ENCODE assay signal across 2 cellular contexts in the genomic region with DNA sequence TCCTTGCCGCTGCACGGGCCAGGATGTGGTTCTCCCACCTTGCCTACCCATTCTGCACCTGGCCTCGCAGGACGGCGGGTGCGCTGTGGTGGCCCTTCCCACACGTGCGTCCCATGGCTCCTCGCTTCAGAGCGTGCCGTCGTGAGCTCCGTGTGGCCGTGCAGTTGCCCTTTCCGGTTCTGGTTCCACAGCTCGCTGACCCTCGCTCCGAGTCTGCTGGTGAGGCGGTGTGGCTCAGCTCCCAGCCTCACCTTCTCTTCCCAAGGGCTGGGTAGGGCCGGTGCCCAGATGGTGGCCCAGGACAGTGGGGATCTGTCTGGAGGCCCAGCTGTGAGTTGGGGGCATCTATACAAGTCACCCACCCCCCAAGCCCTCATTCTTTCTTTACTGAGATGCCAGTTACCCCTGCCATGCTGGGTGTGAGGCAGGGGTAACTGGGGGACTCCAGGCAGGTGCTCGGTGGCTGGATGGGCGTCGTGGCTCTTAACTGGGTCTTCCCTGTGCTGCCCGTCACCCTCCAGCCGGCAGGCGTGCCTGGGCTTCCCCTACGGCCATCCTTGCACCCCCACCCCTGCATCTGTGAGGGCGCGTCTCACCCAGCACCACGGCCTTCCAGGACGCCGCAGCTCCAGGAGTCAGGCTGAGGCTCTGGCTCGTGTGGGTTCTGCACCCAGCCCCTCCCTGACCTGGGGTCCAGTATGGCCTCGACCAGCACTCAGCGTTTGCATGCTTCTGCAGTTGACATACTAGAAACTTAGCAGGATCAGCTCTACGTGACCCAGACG.
TF ChIP-seq lines count a peak whose summit lies in the region.

No MANE protein-coding gene starts in this region.

TF ChIP-seq in GM23338, 12 proteins besides CTCF, POLR2A, EP300 and RAD21:
- TF ChIP-seq, protein P1, sequence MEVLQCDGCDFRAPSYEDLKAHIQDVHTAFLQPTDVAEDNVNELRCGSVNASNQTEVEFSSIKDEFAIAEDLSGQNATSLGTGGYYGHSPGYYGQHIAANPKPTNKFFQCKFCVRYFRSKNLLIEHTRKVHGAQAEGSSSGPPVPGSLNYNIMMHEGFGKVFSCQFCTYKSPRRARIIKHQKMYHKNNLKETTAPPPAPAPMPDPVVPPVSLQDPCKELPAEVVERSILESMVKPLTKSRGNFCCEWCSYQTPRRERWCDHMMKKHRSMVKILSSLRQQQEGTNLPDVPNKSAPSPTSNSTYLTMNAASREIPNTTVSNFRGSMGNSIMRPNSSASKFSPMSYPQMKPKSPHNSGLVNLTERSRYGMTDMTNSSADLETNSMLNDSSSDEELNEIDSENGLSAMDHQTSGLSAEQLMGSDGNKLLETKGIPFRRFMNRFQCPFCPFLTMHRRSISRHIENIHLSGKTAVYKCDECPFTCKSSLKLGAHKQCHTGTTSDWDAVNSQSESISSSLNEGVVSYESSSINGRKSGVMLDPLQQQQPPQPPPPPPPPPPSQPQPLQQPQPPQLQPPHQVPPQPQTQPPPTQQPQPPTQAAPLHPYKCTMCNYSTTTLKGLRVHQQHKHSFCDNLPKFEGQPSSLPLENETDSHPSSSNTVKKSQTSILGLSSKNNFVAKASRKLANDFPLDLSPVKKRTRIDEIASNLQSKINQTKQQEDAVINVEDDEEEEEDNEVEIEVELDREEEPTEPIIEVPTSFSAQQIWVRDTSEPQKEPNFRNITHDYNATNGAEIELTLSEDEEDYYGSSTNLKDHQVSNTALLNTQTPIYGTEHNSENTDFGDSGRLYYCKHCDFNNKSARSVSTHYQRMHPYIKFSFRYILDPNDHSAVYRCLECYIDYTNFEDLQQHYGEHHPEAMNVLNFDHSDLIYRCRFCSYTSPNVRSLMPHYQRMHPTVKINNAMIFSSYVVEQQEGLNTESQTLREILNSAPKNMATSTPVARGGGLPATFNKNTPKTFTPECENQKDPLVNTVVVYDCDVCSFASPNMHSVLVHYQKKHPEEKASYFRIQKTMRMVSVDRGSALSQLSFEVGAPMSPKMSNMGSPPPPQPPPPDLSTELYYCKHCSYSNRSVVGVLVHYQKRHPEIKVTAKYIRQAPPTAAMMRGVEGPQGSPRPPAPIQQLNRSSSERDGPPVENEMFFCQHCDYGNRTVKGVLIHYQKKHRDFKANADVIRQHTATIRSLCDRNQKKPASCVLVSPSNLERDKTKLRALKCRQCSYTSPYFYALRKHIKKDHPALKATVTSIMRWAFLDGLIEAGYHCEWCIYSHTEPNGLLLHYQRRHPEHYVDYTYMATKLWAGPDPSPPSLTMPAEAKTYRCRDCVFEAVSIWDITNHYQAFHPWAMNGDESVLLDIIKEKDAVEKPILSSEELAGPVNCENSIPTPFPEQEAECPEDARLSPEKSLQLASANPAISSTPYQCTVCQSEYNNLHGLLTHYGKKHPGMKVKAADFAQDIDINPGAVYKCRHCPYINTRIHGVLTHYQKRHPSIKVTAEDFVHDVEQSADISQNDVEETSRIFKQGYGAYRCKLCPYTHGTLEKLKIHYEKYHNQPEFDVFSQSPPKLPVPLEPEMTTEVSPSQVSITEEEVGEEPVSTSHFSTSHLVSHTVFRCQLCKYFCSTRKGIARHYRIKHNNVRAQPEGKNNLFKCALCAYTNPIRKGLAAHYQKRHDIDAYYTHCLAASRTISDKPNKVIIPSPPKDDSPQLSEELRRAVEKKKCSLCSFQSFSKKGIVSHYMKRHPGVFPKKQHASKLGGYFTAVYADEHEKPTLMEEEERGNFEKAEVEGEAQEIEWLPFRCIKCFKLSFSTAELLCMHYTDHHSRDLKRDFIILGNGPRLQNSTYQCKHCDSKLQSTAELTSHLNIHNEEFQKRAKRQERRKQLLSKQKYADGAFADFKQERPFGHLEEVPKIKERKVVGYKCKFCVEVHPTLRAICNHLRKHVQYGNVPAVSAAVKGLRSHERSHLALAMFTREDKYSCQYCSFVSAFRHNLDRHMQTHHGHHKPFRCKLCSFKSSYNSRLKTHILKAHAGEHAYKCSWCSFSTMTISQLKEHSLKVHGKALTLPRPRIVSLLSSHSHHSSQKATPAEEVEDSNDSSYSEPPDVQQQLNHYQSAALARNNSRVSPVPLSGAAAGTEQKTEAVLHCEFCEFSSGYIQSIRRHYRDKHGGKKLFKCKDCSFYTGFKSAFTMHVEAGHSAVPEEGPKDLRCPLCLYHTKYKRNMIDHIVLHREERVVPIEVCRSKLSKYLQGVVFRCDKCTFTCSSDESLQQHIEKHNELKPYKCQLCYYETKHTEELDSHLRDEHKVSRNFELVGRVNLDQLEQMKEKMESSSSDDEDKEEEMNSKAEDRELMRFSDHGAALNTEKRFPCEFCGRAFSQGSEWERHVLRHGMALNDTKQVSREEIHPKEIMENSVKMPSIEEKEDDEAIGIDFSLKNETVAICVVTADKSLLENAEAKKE (CRISPR knock-in tag; IDR thresholded peaks at IDR 0.05): no peak
- TF ChIP-seq, protein P2, sequence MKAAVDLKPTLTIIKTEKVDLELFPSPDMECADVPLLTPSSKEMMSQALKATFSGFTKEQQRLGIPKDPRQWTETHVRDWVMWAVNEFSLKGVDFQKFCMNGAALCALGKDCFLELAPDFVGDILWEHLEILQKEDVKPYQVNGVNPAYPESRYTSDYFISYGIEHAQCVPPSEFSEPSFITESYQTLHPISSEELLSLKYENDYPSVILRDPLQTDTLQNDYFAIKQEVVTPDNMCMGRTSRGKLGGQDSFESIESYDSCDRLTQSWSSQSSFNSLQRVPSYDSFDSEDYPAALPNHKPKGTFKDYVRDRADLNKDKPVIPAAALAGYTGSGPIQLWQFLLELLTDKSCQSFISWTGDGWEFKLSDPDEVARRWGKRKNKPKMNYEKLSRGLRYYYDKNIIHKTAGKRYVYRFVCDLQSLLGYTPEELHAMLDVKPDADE (IDR thresholded peaks at IDR 0.05): no peak
- TF ChIP-seq NANOG (IDR thresholded peaks at IDR 0.05; ENCODE audit: borderline replicate concordance) (no peak), JUNB (IDR thresholded peaks at IDR 0.05; ENCODE audit: unreplicated experiment) (no peak)

TF ChIP-seq in H1, 55 proteins besides CTCF, POLR2A, EP300 and RAD21:
- TF ChIP-seq HDAC6 (IDR thresholded peaks at IDR 0.05; ENCODE audit: low read depth, low read length) (no peak), ZNF274 (IDR thresholded peaks at IDR 0.05; ENCODE audit: borderline replicate concordance, extremely low read depth, low read length) (no peak), SRF (IDR thresholded peaks at IDR 0.05; ENCODE audit: low read depth, low read length) (no peak), PHF8 (conservative IDR thresholded peaks at IDR 0.05; ENCODE audit: low read depth, low read length) (no peak), ASH2L (IDR thresholded peaks at IDR 0.05; ENCODE audit: low read length) (no peak), NANOG (IDR thresholded peaks at IDR 0.05; ENCODE audit: insufficient read depth, low read depth, low read length, poor library complexity, severe bottlenecking) (no peak), TCF12 (IDR thresholded peaks at IDR 0.05; ENCODE audit: low read depth, low read length) (no peak)
- TF ChIP-seq, protein P3, sequence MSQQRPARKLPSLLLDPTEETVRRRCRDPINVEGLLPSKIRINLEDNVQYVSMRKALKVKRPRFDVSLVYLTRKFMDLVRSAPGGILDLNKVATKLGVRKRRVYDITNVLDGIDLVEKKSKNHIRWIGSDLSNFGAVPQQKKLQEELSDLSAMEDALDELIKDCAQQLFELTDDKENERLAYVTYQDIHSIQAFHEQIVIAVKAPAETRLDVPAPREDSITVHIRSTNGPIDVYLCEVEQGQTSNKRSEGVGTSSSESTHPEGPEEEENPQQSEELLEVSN (IDR thresholded peaks at IDR 0.05): no peak
- TF ChIP-seq, protein P4, sequence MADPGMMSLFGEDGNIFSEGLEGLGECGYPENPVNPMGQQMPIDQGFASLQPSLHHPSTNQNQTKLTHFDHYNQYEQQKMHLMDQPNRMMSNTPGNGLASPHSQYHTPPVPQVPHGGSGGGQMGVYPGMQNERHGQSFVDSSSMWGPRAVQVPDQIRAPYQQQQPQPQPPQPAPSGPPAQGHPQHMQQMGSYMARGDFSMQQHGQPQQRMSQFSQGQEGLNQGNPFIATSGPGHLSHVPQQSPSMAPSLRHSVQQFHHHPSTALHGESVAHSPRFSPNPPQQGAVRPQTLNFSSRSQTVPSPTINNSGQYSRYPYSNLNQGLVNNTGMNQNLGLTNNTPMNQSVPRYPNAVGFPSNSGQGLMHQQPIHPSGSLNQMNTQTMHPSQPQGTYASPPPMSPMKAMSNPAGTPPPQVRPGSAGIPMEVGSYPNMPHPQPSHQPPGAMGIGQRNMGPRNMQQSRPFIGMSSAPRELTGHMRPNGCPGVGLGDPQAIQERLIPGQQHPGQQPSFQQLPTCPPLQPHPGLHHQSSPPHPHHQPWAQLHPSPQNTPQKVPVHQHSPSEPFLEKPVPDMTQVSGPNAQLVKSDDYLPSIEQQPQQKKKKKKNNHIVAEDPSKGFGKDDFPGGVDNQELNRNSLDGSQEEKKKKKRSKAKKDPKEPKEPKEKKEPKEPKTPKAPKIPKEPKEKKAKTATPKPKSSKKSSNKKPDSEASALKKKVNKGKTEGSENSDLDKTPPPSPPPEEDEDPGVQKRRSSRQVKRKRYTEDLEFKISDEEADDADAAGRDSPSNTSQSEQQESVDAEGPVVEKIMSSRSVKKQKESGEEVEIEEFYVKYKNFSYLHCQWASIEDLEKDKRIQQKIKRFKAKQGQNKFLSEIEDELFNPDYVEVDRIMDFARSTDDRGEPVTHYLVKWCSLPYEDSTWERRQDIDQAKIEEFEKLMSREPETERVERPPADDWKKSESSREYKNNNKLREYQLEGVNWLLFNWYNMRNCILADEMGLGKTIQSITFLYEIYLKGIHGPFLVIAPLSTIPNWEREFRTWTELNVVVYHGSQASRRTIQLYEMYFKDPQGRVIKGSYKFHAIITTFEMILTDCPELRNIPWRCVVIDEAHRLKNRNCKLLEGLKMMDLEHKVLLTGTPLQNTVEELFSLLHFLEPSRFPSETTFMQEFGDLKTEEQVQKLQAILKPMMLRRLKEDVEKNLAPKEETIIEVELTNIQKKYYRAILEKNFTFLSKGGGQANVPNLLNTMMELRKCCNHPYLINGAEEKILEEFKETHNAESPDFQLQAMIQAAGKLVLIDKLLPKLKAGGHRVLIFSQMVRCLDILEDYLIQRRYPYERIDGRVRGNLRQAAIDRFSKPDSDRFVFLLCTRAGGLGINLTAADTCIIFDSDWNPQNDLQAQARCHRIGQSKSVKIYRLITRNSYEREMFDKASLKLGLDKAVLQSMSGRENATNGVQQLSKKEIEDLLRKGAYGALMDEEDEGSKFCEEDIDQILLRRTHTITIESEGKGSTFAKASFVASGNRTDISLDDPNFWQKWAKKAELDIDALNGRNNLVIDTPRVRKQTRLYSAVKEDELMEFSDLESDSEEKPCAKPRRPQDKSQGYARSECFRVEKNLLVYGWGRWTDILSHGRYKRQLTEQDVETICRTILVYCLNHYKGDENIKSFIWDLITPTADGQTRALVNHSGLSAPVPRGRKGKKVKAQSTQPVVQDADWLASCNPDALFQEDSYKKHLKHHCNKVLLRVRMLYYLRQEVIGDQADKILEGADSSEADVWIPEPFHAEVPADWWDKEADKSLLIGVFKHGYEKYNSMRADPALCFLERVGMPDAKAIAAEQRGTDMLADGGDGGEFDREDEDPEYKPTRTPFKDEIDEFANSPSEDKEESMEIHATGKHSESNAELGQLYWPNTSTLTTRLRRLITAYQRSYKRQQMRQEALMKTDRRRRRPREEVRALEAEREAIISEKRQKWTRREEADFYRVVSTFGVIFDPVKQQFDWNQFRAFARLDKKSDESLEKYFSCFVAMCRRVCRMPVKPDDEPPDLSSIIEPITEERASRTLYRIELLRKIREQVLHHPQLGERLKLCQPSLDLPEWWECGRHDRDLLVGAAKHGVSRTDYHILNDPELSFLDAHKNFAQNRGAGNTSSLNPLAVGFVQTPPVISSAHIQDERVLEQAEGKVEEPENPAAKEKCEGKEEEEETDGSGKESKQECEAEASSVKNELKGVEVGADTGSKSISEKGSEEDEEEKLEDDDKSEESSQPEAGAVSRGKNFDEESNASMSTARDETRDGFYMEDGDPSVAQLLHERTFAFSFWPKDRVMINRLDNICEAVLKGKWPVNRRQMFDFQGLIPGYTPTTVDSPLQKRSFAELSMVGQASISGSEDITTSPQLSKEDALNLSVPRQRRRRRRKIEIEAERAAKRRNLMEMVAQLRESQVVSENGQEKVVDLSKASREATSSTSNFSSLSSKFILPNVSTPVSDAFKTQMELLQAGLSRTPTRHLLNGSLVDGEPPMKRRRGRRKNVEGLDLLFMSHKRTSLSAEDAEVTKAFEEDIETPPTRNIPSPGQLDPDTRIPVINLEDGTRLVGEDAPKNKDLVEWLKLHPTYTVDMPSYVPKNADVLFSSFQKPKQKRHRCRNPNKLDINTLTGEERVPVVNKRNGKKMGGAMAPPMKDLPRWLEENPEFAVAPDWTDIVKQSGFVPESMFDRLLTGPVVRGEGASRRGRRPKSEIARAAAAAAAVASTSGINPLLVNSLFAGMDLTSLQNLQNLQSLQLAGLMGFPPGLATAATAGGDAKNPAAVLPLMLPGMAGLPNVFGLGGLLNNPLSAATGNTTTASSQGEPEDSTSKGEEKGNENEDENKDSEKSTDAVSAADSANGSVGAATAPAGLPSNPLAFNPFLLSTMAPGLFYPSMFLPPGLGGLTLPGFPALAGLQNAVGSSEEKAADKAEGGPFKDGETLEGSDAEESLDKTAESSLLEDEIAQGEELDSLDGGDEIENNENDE (IDR thresholded peaks at IDR 0.05; ENCODE audit: insufficient replicate concordance, low read length): no peak
